8 cellular contexts compared by ENCODE assay signal in the genomic region with DNA sequence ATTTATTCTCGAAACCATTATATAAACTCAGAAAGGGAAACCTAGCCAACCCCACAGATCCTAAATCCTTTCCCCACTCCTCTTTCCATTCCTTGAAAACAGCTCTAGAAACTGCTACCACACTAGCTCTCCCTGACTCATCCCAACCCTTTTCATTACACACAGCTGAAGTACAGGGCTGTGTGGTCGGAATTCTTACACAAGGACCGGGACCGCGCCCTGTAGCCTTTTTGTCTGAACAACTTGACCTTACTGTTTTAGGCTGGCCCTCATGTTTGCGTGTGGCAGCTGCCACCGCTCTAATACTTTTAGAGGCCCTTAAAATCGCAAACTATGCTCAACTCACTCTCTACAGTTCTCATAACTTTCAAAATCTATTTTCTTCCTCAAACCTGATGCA. TPM values are rescaled to one million over a fixed set of nuclear protein-coding genes. Genes with fewer than 3 reads are reported as not detected.
"Had no signal": no experiment of that assay in that cellular context is flagged by ENCODE, and none has a peak within 500 bp of the region (broad histone marks: within the 10 kb centered on the region; RNA-seq: fewer than 3 reads in every experiment).

No MANE protein-coding gene starts in this region.

RNA-seq across cellular contexts. Expression of gene THRSP, which starts 20.8 kb away (rescaled TPM):
- total RNA-seq: activated CD4-positive, alpha-beta T cell treated with anti-CD3 and anti-CD28 coated beads for 36 hours; activated CD4-positive, alpha-beta T cell treated with anti-CD3 and anti-CD28 coated beads, Interleukin-2, amount 10 ng/mL, durations not matched to agents 7 days and 5 days; activated CD8-positive, alpha-beta T cell treated with anti-CD3 and anti-CD28 coated beads, Interleukin-2, amount 10 ng/mL, durations not matched to agents 7 days and 5 days; activated naive CD8-positive, alpha-beta T cell treated with anti-CD3 and anti-CD28 coated beads, Interleukin-2, amount 10 ng/mL, durations not matched to agents 7 days and 5 days; activated T-helper 2 cell treated with anti-CD3 and anti-CD28 coated beads, Interferon-gamma antibody, Interleukin-2, Interleukin-4, amounts not matched to agents 10 μg/mL and 5 μg/mL and 100 μg/mL, durations not matched to agents 14 hours and 24 hours and 36 hours; SJCRH30; WTC11 had no signal
- polyA plus RNA-seq: SK-N-SH had no signal
